21 cellular contexts compared by ENCODE assay signal in genomic region chr12:30905483-30906009, GRCh38. TPM values are rescaled to one million over a fixed set of nuclear protein-coding genes. Genes with fewer than 3 reads are reported as not detected.
DNase-seq lines count a peak whose midpoint lies in the region; ATAC-seq and TF ChIP-seq lines count a peak whose summit lies in the region.
"Had no signal": no experiment of that assay in that cellular context is flagged by ENCODE, and none has a peak within 500 bp of the region (broad histone marks: within the 10 kb centered on the region; RNA-seq: fewer than 3 reads in every experiment).

No MANE protein-coding gene starts in this region.

- no peak overlapping the region for H3K27ac ChIP-seq in endodermal cell (ENCODE audit: low read depth, low read length)
- H3K27ac ChIP-seq: 22Rv1, C4-2B, GM23248 had no signal

- H3K4me3 Mint-ChIP-seq in WTC11 (no peak overlapping the region), endodermal cell (no peak overlapping the region)

- CTCF ChIA-PET in WTC11 (lab: Charles Lee), result no interaction called here

- no peak for TF ChIP-seq CTCF in GM12864 (IDR thresholded peaks at IDR 0.05; ENCODE audit: low read depth, low read length, missing control alignments)
- TF ChIP-seq CTCF in WTC11 (IDR thresholded peaks at IDR 0.05), result no peak
- peak; percentile 45 for TF ChIP-seq CTCF in endodermal cell (conservative IDR thresholded peaks at IDR 0.05)

- H3K27me3 ChIP-seq in endodermal cell (ENCODE audit: control insufficient read depth, insufficient read depth, low read length, poor library complexity, severe bottlenecking), result no peaks in the 10 kb centered on the region

- no peaks in the 10 kb centered on the region for H3K9me3 ChIP-seq in endodermal cell (ENCODE audit: control insufficient read depth, low read length)

- 45 to 73% methylated on average over 6 of the region's 6 CpGs for WGBS in endodermal cell (ENCODE audit: insufficient coverage in 1 of 2, insufficient read length in 1 of 2), 2 experiments

- peaks cover 7% of the 10 kb centered on the region for H3K9me3 Mint-ChIP-seq in WTC11
- peaks cover 9% of the 10 kb centered on the region for H3K9me3 Mint-ChIP-seq in endodermal cell

- peaks cover 4% of the 10 kb centered on the region; the same call in 1 of the 2 replicates for H3K27me3 Mint-ChIP-seq in WTC11 (ENCODE audit: low read depth)
- H3K27me3 Mint-ChIP-seq in endodermal cell (ENCODE audit: insufficient read depth), result peaks cover 2% of the 10 kb centered on the region

- no peaks in the 10 kb centered on the region for H3K4me1 ChIP-seq in endodermal cell (ENCODE audit: control insufficient read depth, insufficient read depth, low read length)

- H3K36me3 Mint-ChIP-seq in WTC11 (0 out of 2 replicates have a peak, but pooled peaks cover 5% of the 10 kb centered on the region), endodermal cell (ENCODE audit: low read depth) (no peaks in the 10 kb centered on the region)

- POLR2A ChIA-PET in WTC11 (lab: Charles Lee), result no interaction called here

- no peak overlapping the region for H3K9ac ChIP-seq in endodermal cell (ENCODE audit: extremely low read depth, low read length, poor library complexity, severe bottlenecking)
- H3K9ac ChIP-seq: GM23248 had no signal

- H3K4me1 Mint-ChIP-seq in WTC11 (peaks cover 24% of the 10 kb centered on the region), endodermal cell (peaks cover 9% of the 10 kb centered on the region)

- H3K36me3 ChIP-seq in endodermal cell (ENCODE audit: control insufficient read depth, insufficient read depth, low read length), result no peaks in the 10 kb centered on the region

- DNase-seq in GM12864 (ENCODE audit: low read depth) (peak; percentile 3), WTC11 (ENCODE audit: low spot score) (peak; percentile 27), endodermal cell (peak; percentile 78), NCI-H2081 (lab: John Stamatoyannopoulos, UW) (no peak), DMS 273 (lab: John Stamatoyannopoulos, UW; ENCODE audit: unreplicated experiment) (no peak)
- DNase-seq: AML-193, GDM1, GM23248, NCI-H1105, NCI-H2107, NCI-H2227 treated with DMSO at 0.1 percent for 48 hours, NCI-H510A treated with DMSO at 0.1 percent for 48 hours, NCI-H82, OCI-M1, Right ventricle myocardium superior had no signal

- no peak overlapping the region for H3K4me3 ChIP-seq in GM12864 (ENCODE audit: low read depth, low read length)
- no peak overlapping the region for H3K4me3 ChIP-seq in endodermal cell (ENCODE audit: low read length)
- H3K4me3 ChIP-seq: GM23248 had no signal

- H3K27ac Mint-ChIP-seq in WTC11 (no peak overlapping the region), endodermal cell (no peak overlapping the region)

- ATAC-seq in HG02610 (IDR thresholded peaks at IDR 0.05; ENCODE audit: unreplicated experiment), result peak; percentile 47
- ATAC-seq in WTC11, result peak; percentile 91
- no peak for ATAC-seq in GM19463 (IDR thresholded peaks at IDR 0.05; ENCODE audit: unreplicated experiment)
- ATAC-seq in GM21825 (IDR thresholded peaks at IDR 0.05; ENCODE audit: unreplicated experiment), result no peak
- ATAC-seq: HCT116 had no signal

TF ChIP-seq in WTC11, 78 proteins besides CTCF, POLR2A, EP300 and RAD21 (continues in another document):
- TF ChIP-seq NFYB (CRISPR knock-in tag; conservative IDR thresholded peaks at IDR 0.05; ENCODE audit: low read depth), result no peak
- no peak for TF ChIP-seq ZNF317 (CRISPR knock-in tag; IDR thresholded peaks at IDR 0.05; ENCODE audit: borderline replicate concordance, low read depth)
- no peak for TF ChIP-seq CDX4 (CRISPR knock-in tag; IDR thresholded peaks at IDR 0.05; ENCODE audit: borderline replicate concordance)
- no peak for TF ChIP-seq ZNF671 (CRISPR knock-in tag; IDR thresholded peaks at IDR 0.05)
- TF ChIP-seq ZNF532 (CRISPR knock-in tag; IDR thresholded peaks at IDR 0.05; ENCODE audit: borderline replicate concordance), result no peak
- TF ChIP-seq ATF1 (CRISPR knock-in tag; IDR thresholded peaks at IDR 0.05), result no peak
- TF ChIP-seq AFF4 (CRISPR knock-in tag; IDR thresholded peaks at IDR 0.05; ENCODE audit: borderline replicate concordance), result no peak
- no peak for TF ChIP-seq ESRRA (CRISPR knock-in tag; IDR thresholded peaks at IDR 0.05; ENCODE audit: borderline replicate concordance)
- no peak for TF ChIP-seq ZBTB43 (CRISPR knock-in tag; IDR thresholded peaks at IDR 0.05)
- TF ChIP-seq E2F5 (CRISPR knock-in tag; IDR thresholded peaks at IDR 0.05), result no peak

RNA-seq across cellular contexts. Expression of gene TSPAN11, which starts 21.0 kb away (rescaled TPM):
- total RNA-seq in WTC11 (2021) (4.6 to 6.1 TPM (median 5.3 TPM) in 3 replicates), endodermal cell (1 to 10 TPM in 1 of 2 donors, under 1 TPM in 1; 0.20 to 3.6 TPM)
- 17.7 TPM for polyA plus RNA-seq in endodermal cell (2013, experiment 1 of 2)
- 15.9 TPM for polyA plus RNA-seq in endodermal cell (2013, experiment 2 of 2)

Comparison
In these comparisons a context has a peak if more than half of its experiments do, and no peak if none do; other contexts are left out.
1. DNase-seq: peak in GM12864 (single experiment), WTC11 (single experiment) and endodermal cell (single experiment); none in NCI-H2081 (0 of 2) and DMS 273 (single experiment).
2. ATAC-seq: peak in HG02610 (single experiment) and WTC11 (single experiment); none in GM19463 (single experiment) and GM21825 (single experiment).